ENCODE assay signal across 14 cellular contexts in the genomic region with DNA sequence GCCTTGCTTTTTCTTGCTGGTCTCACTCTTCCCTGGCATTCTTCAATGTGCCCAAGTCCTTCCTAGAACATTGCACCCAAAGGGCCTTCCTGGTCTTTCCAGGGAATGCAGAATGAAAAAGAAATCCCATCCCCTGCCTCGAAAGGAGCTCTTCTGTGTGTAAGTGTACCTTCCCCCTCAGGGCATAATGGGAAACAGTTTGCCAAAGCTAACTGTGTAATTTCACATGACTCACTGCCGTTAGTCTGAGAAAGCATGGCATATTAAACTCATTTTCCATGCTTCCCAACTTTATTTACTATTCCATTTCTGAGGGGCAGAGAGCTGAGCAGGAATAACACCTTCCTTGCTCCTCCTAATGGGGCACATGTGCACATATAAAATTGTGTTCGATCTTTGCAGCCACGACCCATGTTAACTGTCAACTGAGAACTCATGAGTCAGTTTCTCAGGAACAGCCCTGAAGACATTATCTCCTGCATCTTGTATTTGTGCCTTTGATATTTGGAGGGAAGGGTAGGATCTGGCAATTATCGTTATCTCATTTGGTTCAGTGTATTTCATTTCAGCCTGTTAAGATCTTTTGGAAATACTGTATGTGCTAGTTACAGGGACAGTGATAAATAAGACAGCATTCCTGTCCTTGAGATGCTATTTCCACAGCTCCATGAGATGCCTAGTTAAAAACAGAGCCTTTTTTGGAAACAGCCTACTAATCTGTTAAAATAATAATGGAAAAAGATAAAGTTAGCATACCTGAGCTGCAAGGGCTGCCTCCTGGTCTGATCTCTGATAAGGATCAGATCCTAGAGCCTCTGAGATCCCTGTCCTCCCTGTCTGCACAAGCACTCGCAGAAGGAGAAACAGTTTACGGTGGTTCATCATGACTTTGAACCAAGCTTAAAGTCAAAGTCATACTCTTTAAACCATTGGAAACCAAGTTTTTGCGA. TPM values are rescaled to one million over a fixed set of nuclear protein-coding genes. Genes with fewer than 3 reads are reported as not detected.
DNase-seq lines count a peak whose midpoint lies in the region; ATAC-seq, FAIRE-seq and TF ChIP-seq lines count a peak whose summit lies in the region.
"Had no signal": no experiment of that assay in that cellular context is flagged by ENCODE, and none has a peak within 500 bp of the region (broad histone marks: within the 10 kb centered on the region; RNA-seq: fewer than 3 reads in every experiment).

No MANE protein-coding gene starts in this region.

- H3K27me3 ChIP-seq in SK-N-SH (ENCODE audit: insufficient read depth) (peaks cover 6% of the 10 kb centered on the region), small intestine (ENCODE audit: control insufficient read depth in 2 of 2, insufficient read depth in 2 of 2, low read length in 2 of 2) (no peaks in the 10 kb centered on the region), right cardiac atrium (ENCODE audit: control insufficient read depth, insufficient read depth) (peaks cover 2% of the 10 kb centered on the region), MM.1S (replicated peaks; ENCODE audit: insufficient read depth, low read length) (no peaks in the 10 kb centered on the region)
- H3K27me3 ChIP-seq: thyroid gland had no signal

- no peak for FAIRE-seq in small intestine (lab: Jason Lieb, UNC)
- FAIRE-seq: RCC 7860 had no signal

- no peak overlapping the region for H3K4me2 ChIP-seq in SK-N-SH
- H3K4me2 ChIP-seq in MM.1S (ENCODE audit: low read depth, low read length) = no peak overlapping the region

- CTCF ChIA-PET in SK-N-SH (lab: Yijun Ruan, JAX) = interaction anchor here (0.6 to 3.5 kb wide), 16 partner anchors 8 to 814 kb away, joined by 3 to 15 read pairs (median 4); no protein-coding TSS in a partner anchor

- TF ChIP-seq EP300 in SK-N-SH (IDR thresholded peaks at IDR 0.05; ENCODE audit: borderline replicate concordance in 1 of 2, low read depth in 1 of 2, low read length in 1 of 2) = no peak

- TF ChIP-seq RAD21 in SK-N-SH (IDR thresholded peaks at IDR 0.05; ENCODE audit: low read length) = no peak

- no peak overlapping the region for H2AFZ ChIP-seq in SK-N-SH (ENCODE audit: low read depth)
- H2AFZ ChIP-seq in MM.1S (ENCODE audit: low read length) = no peak overlapping the region

- H3K9me2 ChIP-seq in SK-N-SH (no peaks in the 10 kb centered on the region), MM.1S (replicated peaks; ENCODE audit: insufficient read depth, low read length) (no peaks in the 10 kb centered on the region)

- H3K27ac ChIP-seq in SK-N-SH (ENCODE audit: low read depth in 2 of 2, low read length in 1 of 2) = no peak overlapping the region
- H3K27ac ChIP-seq in small intestine (ENCODE audit: low read depth in 1 of 2, low read length in 1 of 2) = peak overlapping the region; percentile 6 to 62
- H3K27ac ChIP-seq in right cardiac atrium (ENCODE audit: low read length) = no peak overlapping the region
- no peak overlapping the region for H3K27ac ChIP-seq in MM.1S (ENCODE audit: low read length)
- H3K27ac ChIP-seq: thyroid gland had no signal

- H3F3A ChIP-seq in SK-N-SH (replicated peaks; ENCODE audit: insufficient read depth) (no peaks in the 10 kb centered on the region), MM.1S (ENCODE audit: insufficient read depth, low read length) (no peaks in the 10 kb centered on the region)

- H3K79me2 ChIP-seq in SK-N-SH (ENCODE audit: insufficient read depth) (no peaks in the 10 kb centered on the region), MM.1S (ENCODE audit: low read length) (peaks cover 98% of the 10 kb centered on the region)

- DNase-seq in SK-N-SH = no peak
- DNase-seq in NCI-H69 (lab: John Stamatoyannopoulos, UW) = peak; percentile 92
- DNase-seq in astrocyte of the cerebellum (ENCODE audit: low read depth) = peak; percentile 40
- no peak for DNase-seq in small intestine
- no peak for DNase-seq in right cardiac atrium
- no peak for DNase-seq in MM.1S
- DNase-seq: activated effector memory CD4-positive, alpha-beta T cell treated with Interleukin-2 at 50 U/mL for 16 hours; KBM-7; NCI-H2171; thyroid gland had no signal

- WGBS in SK-N-SH (ENCODE audit: low lambda C conversion rate) = 18% methylated on average over 8 of the region's 8 CpGs
- 71 to 74% (median 73%) methylated on average over 8 of the region's 8 CpGs for WGBS in small intestine, 3 donors
- 74% methylated on average over 8 of the region's 8 CpGs for WGBS in right cardiac atrium

- intact Hi-C loops in right cardiac atrium (cut with DNase I) = no loop called here

- no peak overlapping the region for H3K9ac ChIP-seq in SK-N-SH
- H3K9ac ChIP-seq in MM.1S (ENCODE audit: low read length) = no peak overlapping the region

- in situ Hi-C loops in astrocyte of the cerebellum (cut with HindIII; ENCODE audit: low sequenced_read_pairs) = no loop called here

- H3K36me3 ChIP-seq in SK-N-SH (replicated peaks in 1 of 2; ENCODE audit: control insufficient read depth in 1 of 2, insufficient read depth in 2 of 2, low read length in 1 of 2) (no peaks in the 10 kb centered on the region), small intestine (ENCODE audit: control insufficient read depth in 2 of 2, insufficient read depth in 2 of 2, low read length in 2 of 2) (no peaks in the 10 kb centered on the region), MM.1S (replicated peaks; ENCODE audit: insufficient read depth, low read length) (peaks cover 7% of the 10 kb centered on the region; the same call in 1 of the 2 replicates)
- H3K36me3 ChIP-seq: thyroid gland had no signal

- POLR2A ChIA-PET in SK-N-SH (lab: Yijun Ruan, JAX) = interaction anchor here (1.4 kb wide), 1 partner anchor 11 kb away, joined by 5 read pairs; no protein-coding TSS in a partner anchor

- H3K9me3 ChIP-seq in SK-N-SH = no peaks in the 10 kb centered on the region
- H3K9me3 ChIP-seq in small intestine (ENCODE audit: control insufficient read depth, low read depth) = no peaks in the 10 kb centered on the region
- H3K9me3 ChIP-seq in right cardiac atrium (ENCODE audit: control insufficient read depth, low read length) = no peaks in the 10 kb centered on the region
- H3K9me3 ChIP-seq in MM.1S (replicated peaks; ENCODE audit: insufficient read depth, low read length) = no peaks in the 10 kb centered on the region
- H3K9me3 ChIP-seq: thyroid gland had no signal

- H4K20me1 ChIP-seq in SK-N-SH (ENCODE audit: insufficient read depth) (no peaks in the 10 kb centered on the region), MM.1S (ENCODE audit: insufficient read depth, low read length) (no peaks in the 10 kb centered on the region)

- H3K4me3 ChIP-seq in SK-N-SH (ENCODE audit: low read depth in 2 of 2, low read length in 1 of 2) (no peak overlapping the region), astrocyte of the cerebellum (ENCODE audit: low read depth, low read length) (no peak overlapping the region), small intestine (ENCODE audit: low read depth in 1 of 2, low read length in 2 of 2) (no peak overlapping the region), right cardiac atrium (ENCODE audit: low read length) (no peak overlapping the region), MM.1S (ENCODE audit: low read length) (no peak overlapping the region)
- H3K4me3 ChIP-seq: thyroid gland had no signal

- H3K4me1 ChIP-seq in SK-N-SH (ENCODE audit: control insufficient read depth in 1 of 2, insufficient read depth in 2 of 2, low read depth in 1 of 2, low read length in 1 of 2) (peaks cover 0 to 18% of the 10 kb centered on the region in 2 experiments; a peak in 2 of 4 replicates), small intestine (ENCODE audit: control insufficient read depth in 2 of 2, insufficient read depth in 1 of 2, low read depth in 1 of 2, low read length in 1 of 2) (no peaks in the 10 kb centered on the region), right cardiac atrium (ENCODE audit: control insufficient read depth, insufficient read depth, low read length) (no peaks in the 10 kb centered on the region), MM.1S (ENCODE audit: low read length) (peaks cover 7% of the 10 kb centered on the region; the same call in 1 of the 2 replicates)
- H3K4me1 ChIP-seq: thyroid gland had no signal

- TF ChIP-seq CTCF in SK-N-SH (IDR thresholded peaks at IDR 0.05) = no peak
- TF ChIP-seq CTCF in astrocyte of the cerebellum (IDR thresholded peaks at IDR 0.05; ENCODE audit: low read depth, low read length, missing control alignments) = no peak
- TF ChIP-seq CTCF in MM.1S (IDR thresholded peaks at IDR 0.05; ENCODE audit: low read length) = no peak

- ATAC-seq in SK-N-SH treated with all-trans-retinoic acid at 6 μM for 48 hours (no peak), HG03159 (IDR thresholded peaks at IDR 0.05; ENCODE audit: unreplicated experiment) (no peak), right cardiac atrium (no peak)
- ATAC-seq: HCT116 had no signal

TF ChIP-seq in SK-N-SH, 30 proteins besides CTCF, POLR2A, EP300 and RAD21:
- no peak for TF ChIP-seq JUND (IDR thresholded peaks at IDR 0.05)
- peak; percentile 87 for TF ChIP-seq GATA2 (CRISPR knock-in tag; IDR thresholded peaks at IDR 0.05)

TF ChIP-seq in SK-N-SH treated with all-trans-retinoic acid at 6 μM for 48 hours, 23 proteins besides CTCF, POLR2A, EP300 and RAD21:
- TF ChIP-seq OSR1 (CRISPR knock-in tag; IDR thresholded peaks at IDR 0.05) = no peak
- TF ChIP-seq, protein P1, sequence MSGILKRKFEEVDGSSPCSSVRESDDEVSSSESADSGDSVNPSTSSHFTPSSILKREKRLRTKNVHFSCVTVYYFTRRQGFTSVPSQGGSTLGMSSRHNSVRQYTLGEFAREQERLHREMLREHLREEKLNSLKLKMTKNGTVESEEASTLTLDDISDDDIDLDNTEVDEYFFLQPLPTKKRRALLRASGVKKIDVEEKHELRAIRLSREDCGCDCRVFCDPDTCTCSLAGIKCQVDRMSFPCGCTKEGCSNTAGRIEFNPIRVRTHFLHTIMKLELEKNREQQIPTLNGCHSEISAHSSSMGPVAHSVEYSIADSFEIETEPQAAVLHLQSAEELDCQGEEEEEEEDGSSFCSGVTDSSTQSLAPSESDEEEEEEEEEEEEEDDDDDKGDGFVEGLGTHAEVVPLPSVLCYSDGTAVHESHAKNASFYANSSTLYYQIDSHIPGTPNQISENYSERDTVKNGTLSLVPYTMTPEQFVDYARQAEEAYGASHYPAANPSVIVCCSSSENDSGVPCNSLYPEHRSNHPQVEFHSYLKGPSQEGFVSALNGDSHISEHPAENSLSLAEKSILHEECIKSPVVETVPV (CRISPR knock-in tag; IDR thresholded peaks at IDR 0.05) = no peak

RNA-seq across cellular contexts. Expression of gene IKZF1, which starts 42.3 kb away (rescaled TPM):
- polyA plus RNA-seq in SK-N-SH (2012; rRNA removed) (not detected in 2 replicates), small intestine (1 to 10 TPM; 1.8 to 5.9 (median 3.0) TPM), right cardiac atrium (0.54 TPM)
- polyA plus RNA-seq in SK-N-SH (2012; cell fraction: cytosol; rRNA removed) = not detected in 2 replicates
- polyA plus RNA-seq in SK-N-SH (2012; cell fraction: nucleus; rRNA removed) = not detected in 2 replicates
- 1 to 10 TPM; 3.4 to 6.8 (median 4.2) TPM for total RNA-seq in right cardiac atrium

Comparison
In these comparisons a context has a peak if more than half of its experiments do, and no peak if none do; other contexts are left out.
1. DNase-seq: peak in NCI-H69 (single experiment) and astrocyte of the cerebellum (single experiment); none in SK-N-SH (single experiment), small intestine (single experiment), right cardiac atrium (0 of 3) and MM.1S (single experiment).
2. H3K27ac ChIP-seq: peak in small intestine (2 of 2); none in SK-N-SH (0 of 2), right cardiac atrium (single experiment) and MM.1S (single experiment).